Comparison of ENCODE assay signal across 20 cellular contexts in the genomic region with DNA sequence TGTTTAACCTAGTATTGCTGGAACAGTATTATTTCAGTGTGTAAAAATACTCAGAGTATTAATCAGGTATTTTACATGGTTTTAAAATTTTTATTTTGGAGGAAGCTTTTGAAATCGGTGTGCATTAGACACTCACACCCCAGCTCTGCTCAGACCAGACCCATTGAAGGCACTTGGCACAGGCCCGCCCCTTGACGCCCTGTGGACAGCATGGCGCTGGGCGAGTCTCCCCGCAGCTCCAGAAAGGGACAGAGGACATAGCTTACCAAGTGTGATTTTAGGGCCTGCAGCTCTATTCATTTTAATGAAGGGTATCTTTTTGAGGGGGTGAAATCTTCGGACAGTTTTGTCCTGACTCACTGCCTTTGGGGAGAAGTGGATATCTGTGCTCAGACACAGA.
DNase-seq lines count a peak whose midpoint lies in the region; ATAC-seq and TF ChIP-seq lines count a peak whose summit lies in the region.
"Had no signal": no experiment of that assay in that cellular context is flagged by ENCODE, and none has a peak within 500 bp of the region (broad histone marks: within the 10 kb centered on the region; RNA-seq: fewer than 3 reads in every experiment).

No MANE protein-coding gene starts in this region.

- peaks cover 7% of the 10 kb centered on the region for H3K9me3 Mint-ChIP-seq in chondrocyte (ENCODE audit: low read depth)
- no peaks in the 10 kb centered on the region for H3K9me3 Mint-ChIP-seq in nephron progenitor cell
- peaks cover 10% of the 10 kb centered on the region for H3K9me3 Mint-ChIP-seq in activated naive CD4-positive, alpha-beta T cell treated with anti-CD3 and anti-CD28 coated beads, Interleukin-2, amount 10 ng/mL, durations not matched to agents 7 days and 5 days
- H3K9me3 Mint-ChIP-seq: CD4-positive, alpha-beta T cell; CD8-positive, alpha-beta T cell had no signal

- H3K36me3 Mint-ChIP-seq in chondrocyte (ENCODE audit: low read depth) (no peaks in the 10 kb centered on the region), nephron progenitor cell (ENCODE audit: low read depth) (no peaks in the 10 kb centered on the region)
- no peaks in the 10 kb centered on the region for H3K36me3 Mint-ChIP-seq in activated naive CD4-positive, alpha-beta T cell treated with anti-CD3 and anti-CD28 coated beads, Interleukin-2, amount 10 ng/mL, durations not matched to agents 7 days and 5 days
- H3K36me3 Mint-ChIP-seq: CD8-positive, alpha-beta T cell had no signal

- no peaks in the 10 kb centered on the region for H3K9me2 ChIP-seq in Karpas-422 (replicated peaks; ENCODE audit: insufficient read depth, low read length)

- H3K36me3 ChIP-seq in Karpas-422 (ENCODE audit: insufficient read depth, low read length) (no peaks in the 10 kb centered on the region), spleen (no peaks in the 10 kb centered on the region), testis (ENCODE audit: low read depth, missing control alignments) (no peaks in the 10 kb centered on the region)
- H3K36me3 ChIP-seq: BLaER1 treated with 17β-estradiol and CSF1 and Interleukin-3, amounts not matched to agents 10 nM and 100 nM had no signal

- H3K27ac Mint-ChIP-seq in chondrocyte (ENCODE audit: unreplicated experiment) (no peak overlapping the region), nephron progenitor cell (peak overlapping the region; percentile 42)
- H3K27ac Mint-ChIP-seq in activated naive CD4-positive, alpha-beta T cell treated with anti-CD3 and anti-CD28 coated beads, Interleukin-2, amount 10 ng/mL, durations not matched to agents 7 days and 5 days = no peak overlapping the region
- H3K27ac Mint-ChIP-seq: B cell; CD4-positive, alpha-beta T cell; CD8-positive, alpha-beta T cell had no signal

- H3K4me1 Mint-ChIP-seq in chondrocyte (ENCODE audit: low read depth) = no peaks in the 10 kb centered on the region
- H3K4me1 Mint-ChIP-seq in nephron progenitor cell = no peaks in the 10 kb centered on the region
- no peaks in the 10 kb centered on the region for H3K4me1 Mint-ChIP-seq in activated naive CD4-positive, alpha-beta T cell treated with anti-CD3 and anti-CD28 coated beads, Interleukin-2, amount 10 ng/mL, durations not matched to agents 7 days and 5 days
- H3K4me1 Mint-ChIP-seq: B cell had no signal

- H3K4me3 Mint-ChIP-seq in chondrocyte (ENCODE audit: unreplicated experiment) (no peak overlapping the region), nephron progenitor cell (no peak overlapping the region)
- no peak overlapping the region for H3K4me3 Mint-ChIP-seq in activated naive CD4-positive, alpha-beta T cell treated with anti-CD3 and anti-CD28 coated beads, Interleukin-2, amount 10 ng/mL, durations not matched to agents 7 days and 5 days
- H3K4me3 Mint-ChIP-seq: B cell; CD4-positive, alpha-beta T cell; CD8-positive, alpha-beta T cell had no signal

- CTCF ChIA-PET in activated naive CD4-positive, alpha-beta T cell treated with anti-CD3 and anti-CD28 coated beads, Interleukin-2, amount 10 ng/mL, durations not matched to agents 7 days and 5 days (lab: Charles Lee) = no interaction called here

- H3K4me1 ChIP-seq in Karpas-422 (ENCODE audit: low read length) = no peaks in the 10 kb centered on the region
- no peaks in the 10 kb centered on the region for H3K4me1 ChIP-seq in spleen
- H3K4me1 ChIP-seq in testis = peaks cover 9% of the 10 kb centered on the region
- H3K4me1 ChIP-seq: A549, Caco-2 had no signal

- no peaks in the 10 kb centered on the region for H3K79me2 ChIP-seq in Karpas-422 (ENCODE audit: low read length)

- no peak overlapping the region for H3K9ac ChIP-seq in Karpas-422 (ENCODE audit: low read length)
- H3K9ac ChIP-seq: BLaER1 treated with 17β-estradiol and CSF1 and Interleukin-3, amounts not matched to agents 10 nM and 100 nM had no signal

- H3K27me3 ChIP-seq in Karpas-422 (ENCODE audit: low read length) (no peaks in the 10 kb centered on the region), spleen (replicated peaks in 1 of 7) (no peaks in the 10 kb centered on the region), testis (no peaks in the 10 kb centered on the region)
- H3K27me3 ChIP-seq: BLaER1 treated with 17β-estradiol and CSF1 and Interleukin-3, amounts not matched to agents 10 nM and 100 nM had no signal

- H3K27me3 Mint-ChIP-seq in chondrocyte (ENCODE audit: low read depth) = no peaks in the 10 kb centered on the region
- H3K27me3 Mint-ChIP-seq in nephron progenitor cell (ENCODE audit: low read depth, poor library complexity) = peaks cover 14% of the 10 kb centered on the region
- H3K27me3 Mint-ChIP-seq in activated naive CD4-positive, alpha-beta T cell treated with anti-CD3 and anti-CD28 coated beads, Interleukin-2, amount 10 ng/mL, durations not matched to agents 7 days and 5 days = no peaks in the 10 kb centered on the region
- H3K27me3 Mint-ChIP-seq: B cell; CD4-positive, alpha-beta T cell had no signal

- H3K9me3 ChIP-seq in Karpas-422 (ENCODE audit: low read length) (no peaks in the 10 kb centered on the region), spleen (peaks cover 0 to 59% (median 5%) of the 10 kb centered on the region in 8 donors), testis (no peaks in the 10 kb centered on the region)
- H3K9me3 ChIP-seq: A549 had no signal

- ATAC-seq in HG03159 (IDR thresholded peaks at IDR 0.05; ENCODE audit: unreplicated experiment) = no peak
- ATAC-seq: A549; CD8-positive, alpha-beta T cell; GM12878 had no signal

- TF ChIP-seq CTCF in chondrocyte (IDR thresholded peaks at IDR 0.05) (no peak), nephron progenitor cell (IDR thresholded peaks at IDR 0.05) (no peak), spleen (IDR thresholded peaks at IDR 0.05 in 8 of 11, conservative IDR thresholded peaks at IDR 0.05 in 3 of 11) (no peak), testis (IDR thresholded peaks at IDR 0.05) (no peak)

- WGBS in spleen, 5 donors = 90 to 96% (median 92%) methylated on average over 7 of the region's 7 CpGs
- 97 to 98% methylated on average over 7 of the region's 7 CpGs for WGBS in testis, 2 donors

- no peak overlapping the region for H3K4me2 ChIP-seq in Karpas-422 (ENCODE audit: low read depth, low read length, poor library complexity, severe bottlenecking)
- H3K4me2 ChIP-seq: A549; BLaER1 treated with 17β-estradiol and CSF1 and Interleukin-3, amounts not matched to agents 10 nM and 100 nM had no signal

- H4K20me1 ChIP-seq in Karpas-422 (ENCODE audit: insufficient read depth, low read depth, low read length) = no peaks in the 10 kb centered on the region
- H4K20me1 ChIP-seq: BLaER1 treated with 17β-estradiol and CSF1 and Interleukin-3, amounts not matched to agents 10 nM and 100 nM had no signal

- H3K27ac ChIP-seq in Karpas-422 (ENCODE audit: low read length) (no peak overlapping the region), spleen (no peak overlapping the region), testis (no peak overlapping the region)
- H3K27ac ChIP-seq: 22Rv1; A549; BLaER1 treated with 17β-estradiol and CSF1 and Interleukin-3, amounts not matched to agents 10 nM and 100 nM; C4-2B had no signal

- intact Hi-C loops in spleen (cut with DNase I; ENCODE audit: low total_unique reads) = no loop called here
- intact Hi-C loops in testis (cut with DNase I; ENCODE audit: low total_unique reads) = no loop called here

- TF ChIP-seq POLR2A in spleen (IDR thresholded peaks at IDR 0.05) (no peak), testis (IDR thresholded peaks at IDR 0.05) (no peak)

- DNase-seq in Karpas-422 (peak; percentile 17), chondrocyte (ENCODE audit: low spot score) (peak; percentile 68), nephron progenitor cell (no peak), spleen (peak; percentile 57), testis (no peak)
- no peak for DNase-seq in activated naive CD4-positive, alpha-beta T cell treated with anti-CD3 and anti-CD28 coated beads, Interleukin-2, amount 10 ng/mL, durations not matched to agents 7 days and 5 days
- DNase-seq: AML-193; Caco-2; Calu3; CD4-positive, alpha-beta T cell; CD8-positive, alpha-beta T cell; DMS79 treated with DMSO at 0.1 percent for 48 hours; GDM1 had no signal

- no peak overlapping the region for H3K4me3 ChIP-seq in Karpas-422 (ENCODE audit: low read length)
- H3K4me3 ChIP-seq in spleen = no peak overlapping the region
- H3K4me3 ChIP-seq in testis = no peak overlapping the region
- H3K4me3 ChIP-seq: A549; BLaER1 treated with 17β-estradiol and CSF1 and Interleukin-3, amounts not matched to agents 10 nM and 100 nM; GM12878 had no signal

- H2AFZ ChIP-seq in Karpas-422 (ENCODE audit: low read length) = no peak overlapping the region

Comparison
In these comparisons a context has a peak if more than half of its experiments do, and no peak if none do; other contexts are left out.
1. DNase-seq: peak in Karpas-422 (single experiment), chondrocyte (single experiment) and spleen (single experiment); none in nephron progenitor cell (single experiment), testis (single experiment) and activated naive CD4-positive, alpha-beta T cell treated with anti-CD3 and anti-CD28 coated beads, Interleukin-2, amount 10 ng/mL, durations not matched to agents 7 days and 5 days (single experiment).